ENCODE assay signal across 23 cellular contexts in genomic region chr4:78197947-78198346, GRCh38.
"Had no signal": no experiment of that assay in that cellular context is flagged by ENCODE, and none has a peak within 500 bp of the region (broad histone marks: within the 10 kb centered on the region; RNA-seq: fewer than 3 reads in every experiment).

No MANE protein-coding gene starts in this region.

- H3K4me1 ChIP-seq: left ventricle myocardium inferior, right atrium auricular region, right lobe of liver, tibial nerve, upper lobe of left lung, vagina had no signal

- H3K27ac ChIP-seq: left ventricle myocardium inferior, ovary, right atrium auricular region, right lobe of liver, tibial nerve, upper lobe of left lung, vagina had no signal

- H3K27ac Mint-ChIP-seq: mesothelial cell of epicardium; naive B cell; natural killer cell; progenitor cell of endocrine pancreas; stimulated activated memory B cell treated with anti-CD40 and anti-IgM and Interleukin-4, amounts not matched to agents 10 μg/mL and 1 μg/mL and 100 μg/mL, for 72 hours; stimulated activated naive CD8-positive, alpha-beta T cell treated with anti-CD3 and anti-CD28 coated beads, Interleukin-15, amount 100 ng/mL, for 72 hours had no signal

- H3K4me1 Mint-ChIP-seq: naive B cell; natural killer cell; stimulated activated memory B cell treated with anti-CD40 and anti-IgM and Interleukin-4, amounts not matched to agents 10 μg/mL and 1 μg/mL and 100 μg/mL, for 72 hours; stimulated activated naive CD8-positive, alpha-beta T cell treated with anti-CD3 and anti-CD28 coated beads, Interleukin-15, amount 100 ng/mL, for 72 hours had no signal

- ATAC-seq: natural killer cell; right lobe of liver; stimulated activated memory B cell treated with anti-CD40 and anti-IgM and Interleukin-4, amounts not matched to agents 10 μg/mL and 1 μg/mL and 100 μg/mL, for 72 hours; stimulated activated naive CD8-positive, alpha-beta T cell treated with anti-CD3 and anti-CD28 coated beads, Interleukin-15, amount 100 ng/mL, for 72 hours had no signal

- H3K9me3 ChIP-seq: ovary, right atrium auricular region, right lobe of liver, vagina had no signal

- H3K4me3 ChIP-seq: left ventricle myocardium inferior, lung, ovary, right atrium auricular region, right lobe of liver, smooth muscle cell, tibial nerve, upper lobe of left lung, vagina had no signal

- H3K4me3 Mint-ChIP-seq: mesothelial cell of epicardium; naive B cell; natural killer cell; stimulated activated memory B cell treated with anti-CD40 and anti-IgM and Interleukin-4, amounts not matched to agents 10 μg/mL and 1 μg/mL and 100 μg/mL, for 72 hours; stimulated activated naive CD8-positive, alpha-beta T cell treated with anti-CD3 and anti-CD28 coated beads, Interleukin-15, amount 100 ng/mL, for 72 hours had no signal

- H3K36me3 Mint-ChIP-seq: naive B cell; natural killer cell; stimulated activated memory B cell treated with anti-CD40 and anti-IgM and Interleukin-4, amounts not matched to agents 10 μg/mL and 1 μg/mL and 100 μg/mL, for 72 hours had no signal

- H3K36me3 ChIP-seq: left ventricle myocardium inferior, ovary, right atrium auricular region, right lobe of liver, tibial nerve, upper lobe of left lung, vagina had no signal

- H3K4me2 ChIP-seq: smooth muscle cell had no signal

- H3K27me3 Mint-ChIP-seq: progenitor cell of endocrine pancreas; stimulated activated naive CD8-positive, alpha-beta T cell treated with anti-CD3 and anti-CD28 coated beads, Interleukin-15, amount 100 ng/mL, for 72 hours had no signal

- H3K27me3 ChIP-seq: ovary, right atrium auricular region, right lobe of liver, tibial nerve, upper lobe of left lung, vagina had no signal

- DNase-seq: islet precursor cell; left ventricle myocardium inferior; mesendoderm; naive B cell; natural killer cell; ovary; right lobe of liver; stimulated activated CD4-positive, alpha-beta T cell treated with anti-CD3 and anti-CD28 coated beads, Interleukin-1b, Interleukin-23, amount 100 ng/mL, for 48 hours; stimulated activated CD4-positive, alpha-beta T cell treated with anti-CD3 and anti-CD28 coated beads, Interleukin-2, amount 100 ng/mL, for 48 hours; stimulated activated CD4-positive, alpha-beta T cell treated with anti-CD3 and anti-CD28 coated beads, Interleukin-4, amount 100 ng/mL, for 4 hours; stimulated activated CD8-positive, alpha-beta memory T cell treated with anti-CD3 and anti-CD28 coated beads, Interleukin-4, amount 100 ng/mL, for 48 hours; stimulated activated naive CD4-positive, alpha-beta T cell treated with Interleukin-2 at 50 U/mL for 16 hours; stimulated activated naive CD8-positive, alpha-beta T cell treated with anti-CD3 and anti-CD28 coated beads, Interleukin-15, amount 100 ng/mL, for 72 hours; substantia nigra; upper lobe of left lung had no signal
